8 cellular contexts compared by ENCODE assay signal in genomic region chr5:36744041-36744677, GRCh38.
DNase-seq lines count a peak whose midpoint lies in the region; ATAC-seq and TF ChIP-seq lines count a peak whose summit lies in the region.

No MANE protein-coding gene starts in this region.

- intact Hi-C loops in right lobe of liver (cut with DNase I) = no loop called here
- intact Hi-C loops in uterus (cut with DNase I; ENCODE audit: low total_unique reads) = no loop called here

- H3K27me3 ChIP-seq in right lobe of liver = no peaks in the 10 kb centered on the region
- H3K27me3 ChIP-seq in uterus = no peaks in the 10 kb centered on the region

- peaks cover 0 to 2% of the 10 kb centered on the region in 2 donors for H3K36me3 Mint-ChIP-seq in activated T-cell treated with anti-CD3 and anti-CD28 coated beads, Interleukin-2, amount 50 U/mL, for 72 hours (ENCODE audit: insufficient read depth in 2 of 2)
- no peaks in the 10 kb centered on the region for H3K36me3 Mint-ChIP-seq in activated naive CD8-positive, alpha-beta T cell treated with anti-CD3 and anti-CD28 coated beads, Interleukin-2, amount 50 U/mL, for 24 hours (ENCODE audit: low read depth)

- peaks cover 26% of the 10 kb centered on the region for H3K4me1 Mint-ChIP-seq in activated T-cell treated with anti-CD3 and anti-CD28 coated beads, Interleukin-2, amount 50 U/mL, for 72 hours (ENCODE audit: low read depth)
- H3K4me1 Mint-ChIP-seq in activated naive CD8-positive, alpha-beta T cell treated with anti-CD3 and anti-CD28 coated beads, Interleukin-2, amount 50 U/mL, for 24 hours = peaks cover 14% of the 10 kb centered on the region

- TF ChIP-seq CTCF in right lobe of liver (IDR thresholded peaks at IDR 0.05) = no peak
- no peak for TF ChIP-seq CTCF in uterus (IDR thresholded peaks at IDR 0.05)

- whole genome bisulfite sequencing in right lobe of liver (ENCODE audit: insufficient coverage, low coverage, low lambda C conversion rate, missing lambda C conversion rate) = 7% methylated on average over 16 of the region's 18 CpGs

- peak overlapping the region; percentile 91 to 94 for H3K4me3 Mint-ChIP-seq in activated T-cell treated with anti-CD3 and anti-CD28 coated beads, Interleukin-2, amount 50 U/mL, for 72 hours
- peak overlapping the region; percentile 79 for H3K4me3 Mint-ChIP-seq in activated naive CD8-positive, alpha-beta T cell treated with anti-CD3 and anti-CD28 coated beads, Interleukin-2, amount 50 U/mL, for 24 hours

- H3K36me3 ChIP-seq in right lobe of liver (no peaks in the 10 kb centered on the region), uterus (no peaks in the 10 kb centered on the region)

- DNase-seq in activated T-cell treated with anti-CD3 and anti-CD28 coated beads, Interleukin-2, amount 50 U/mL, for 72 hours = no peak
- DNase-seq in activated T-cell treated with anti-CD3 and anti-CD28 coated beads, Interleukin-2, amount 50 U/mL, for 48 hours = no peak
- DNase-seq in HS-27A (ENCODE audit: low read depth) (peak; percentile 64), right lobe of liver (peak in 1 of 3 donors; percentile 81), uterus (no peak), NCI-H1092 (lab: John Stamatoyannopoulos, UW) (no peak), ecto neural progenitor cell (ENCODE audit: low spot score) (no peak)
- DNase-seq in activated naive CD8-positive, alpha-beta T cell treated with anti-CD3 and anti-CD28 coated beads, Interleukin-2, amount 50 U/mL, for 24 hours = no peak

- no peak overlapping the region for H3K27ac Mint-ChIP-seq in activated T-cell treated with anti-CD3 and anti-CD28 coated beads, Interleukin-2, amount 50 U/mL, for 72 hours
- H3K27ac Mint-ChIP-seq in activated naive CD8-positive, alpha-beta T cell treated with anti-CD3 and anti-CD28 coated beads, Interleukin-2, amount 50 U/mL, for 24 hours = no peak overlapping the region

- peaks cover 45% of the 10 kb centered on the region for H3K27me3 Mint-ChIP-seq in activated T-cell treated with anti-CD3 and anti-CD28 coated beads, Interleukin-2, amount 50 U/mL, for 72 hours (ENCODE audit: low read depth)
- peaks cover 47% of the 10 kb centered on the region for H3K27me3 Mint-ChIP-seq in activated naive CD8-positive, alpha-beta T cell treated with anti-CD3 and anti-CD28 coated beads, Interleukin-2, amount 50 U/mL, for 24 hours

- H3K4me1 ChIP-seq in right lobe of liver (peaks cover 0 to 6% (median 0%) of the 10 kb centered on the region in 4 donors), uterus (no peaks in the 10 kb centered on the region)

- H3K9me3 ChIP-seq in right lobe of liver (no peaks in the 10 kb centered on the region), uterus (no peaks in the 10 kb centered on the region)

- H3K27ac ChIP-seq in right lobe of liver (no peak overlapping the region), uterus (peak overlapping the region; percentile 33 to 71)

- H3K9me3 Mint-ChIP-seq in activated T-cell treated with anti-CD3 and anti-CD28 coated beads, Interleukin-2, amount 50 U/mL, for 72 hours = no peaks in the 10 kb centered on the region
- H3K9me3 Mint-ChIP-seq in activated naive CD8-positive, alpha-beta T cell treated with anti-CD3 and anti-CD28 coated beads, Interleukin-2, amount 50 U/mL, for 24 hours = no peaks in the 10 kb centered on the region

- ATAC-seq in activated T-cell treated with anti-CD3 and anti-CD28 coated beads, Interleukin-2, amount 50 U/mL, for 72 hours (replicated peaks in 1 of 2) = peak in 1 of 2 donors; percentile 5
- ATAC-seq in activated naive CD8-positive, alpha-beta T cell treated with anti-CD3 and anti-CD28 coated beads, Interleukin-2, amount 50 U/mL, for 24 hours = peak; percentile 9
- peak in 3 of 4 donors; percentile 1 to 2 (median 2) for ATAC-seq in right lobe of liver

- TF ChIP-seq POLR2A in right lobe of liver (IDR thresholded peaks at IDR 0.05) = no peak
- TF ChIP-seq POLR2A in uterus (IDR thresholded peaks at IDR 0.05) = no peak

- H3K4me3 ChIP-seq in right lobe of liver (peak overlapping the region; percentile 49 to 58 (median 56)), uterus (peak overlapping the region; percentile 28 to 63)

Comparison
In these comparisons a context has a peak if more than half of its experiments do, and no peak if none do; other contexts are left out.
1. H3K27ac ChIP-seq: peak in uterus (2 of 2); none in right lobe of liver (0 of 3).